In genomic region chr16:4944333-4945281, GRCh38 we compare ENCODE assay signal across 8 cellular contexts. TPM values are rescaled to one million over a fixed set of nuclear protein-coding genes. Genes with fewer than 3 reads are reported as not detected.
A peak's percentile ranks its signal among the peaks of the same experiment; 100 is the strongest.
DNase-seq lines count a peak whose midpoint lies in the region; ATAC-seq and TF ChIP-seq lines count a peak whose summit lies in the region.

No MANE protein-coding gene starts in this region.

- ATAC-seq in body of pancreas: peak; percentile 89
- ATAC-seq in GM18858 (IDR thresholded peaks at IDR 0.05; ENCODE audit: unreplicated experiment): no peak

- H3K4me3 ChIP-seq in GM23248: peak overlapping the region; percentile 18; the same call in 1 of the 2 replicates
- H3K4me3 ChIP-seq in body of pancreas: no peak overlapping the region
- H3K4me3 ChIP-seq in stomach: no peak overlapping the region

- H2AFZ ChIP-seq in GM23248: no peak overlapping the region

- H3K79me2 ChIP-seq in GM23248 (ENCODE audit: insufficient read depth): no peaks in the 10 kb centered on the region

- H3K27ac ChIP-seq in GM23248 (peak overlapping the region; percentile 87), body of pancreas (peak overlapping the region; percentile 74 to 93 (median 82)), stomach (peak overlapping the region; percentile 66 to 87 (median 82))

- no peaks in the 10 kb centered on the region for H3K9me2 ChIP-seq in GM23248 (ENCODE audit: insufficient read depth)

- H3K36me3 ChIP-seq in GM23248 (ENCODE audit: low read depth): no peaks in the 10 kb centered on the region
- H3K36me3 ChIP-seq in body of pancreas (replicated peaks in 1 of 2; ENCODE audit: insufficient read depth in 1 of 2, low read depth in 2 of 2): no peaks in the 10 kb centered on the region
- H3K36me3 ChIP-seq in stomach: no peaks in the 10 kb centered on the region

- in situ Hi-C loops in GM23248 (cut with MboI): no loop called here

- peak overlapping the region; percentile 60 for H3K4me2 ChIP-seq in GM23248 (ENCODE audit: unreplicated experiment)

- DNase-seq in GM23248 (peak; percentile 97), NCI-H2107 treated with DMSO at 0.1 percent for 48 hours (lab: John Stamatoyannopoulos, UW; ENCODE audit: unreplicated experiment) (peak; percentile 69), body of pancreas (peak; percentile 90 to 97 (median 93)), islet precursor cell (peak; percentile 98), stomach (peak; percentile 94), midbrain (lab: John Stamatoyannopoulos, UW) (no peak)
- no peak for DNase-seq in activated T-cell treated with anti-CD3 and anti-CD28 coated beads, Interleukin-2, amount 50 U/mL, for 48 hours

- intact Hi-C loops in body of pancreas (cut with DNase I): no loop called here
- intact Hi-C loops in stomach (cut with DNase I; ENCODE audit: low total_unique reads): no loop called here

- H3K9me3 ChIP-seq in GM23248 (ENCODE audit: low read depth) (no peaks in the 10 kb centered on the region), body of pancreas (no peaks in the 10 kb centered on the region), stomach (no peaks in the 10 kb centered on the region)

- WGBS in GM23248 (ENCODE audit: low coverage in 1 of 2, low lambda C conversion rate in 2 of 2, missing lambda C conversion rate in 2 of 2), 2 experiments: 14 to 17% methylated on average over 18 to 20 of the region's 20 CpGs
- 32 to 33% methylated on average over 7 to 20 of the region's 20 CpGs for WGBS in body of pancreas, 2 donors
- WGBS in stomach, 5 donors: 14 to 27% (median 24%) methylated on average over 15 to 20 of the region's 20 CpGs

- peak overlapping the region; percentile 42; the same call in 1 of the 2 replicates for H3K9ac ChIP-seq in GM23248

- H3K4me1 ChIP-seq in GM23248 (ENCODE audit: insufficient read depth) (peaks cover 38% of the 10 kb centered on the region), body of pancreas (peaks cover 39% of the 10 kb centered on the region), stomach (peaks cover 38 to 57% (median 48%) of the 10 kb centered on the region in 4 donors)

- H3K27me3 ChIP-seq in GM23248 (replicated peaks; ENCODE audit: insufficient read depth) (no peaks in the 10 kb centered on the region), body of pancreas (no peaks in the 10 kb centered on the region), stomach (no peaks in the 10 kb centered on the region)

- TF ChIP-seq POLR2A in body of pancreas (IDR thresholded peaks at IDR 0.05): peak in 1 of 3 donors; percentile 16
- no peak for TF ChIP-seq POLR2A in stomach (IDR thresholded peaks at IDR 0.05)

- no peak for TF ChIP-seq EP300 in stomach (IDR thresholded peaks at IDR 0.05)

- TF ChIP-seq CTCF in body of pancreas (IDR thresholded peaks at IDR 0.05) (no peak), stomach (IDR thresholded peaks at IDR 0.05) (no peak)

- H3F3A ChIP-seq in GM23248 (ENCODE audit: insufficient read depth): peaks cover 26% of the 10 kb centered on the region

- no peaks in the 10 kb centered on the region for H4K20me1 ChIP-seq in GM23248 (ENCODE audit: insufficient read depth)

RNA-seq across cellular contexts. Expression of gene PPL, which starts 7.7 kb away (rescaled TPM):
- 1.2 and 1.9 TPM in 2 replicates for total RNA-seq in GM23248 (2014; rRNA removed; shearing (Covaris generic))
- 0.94 and 1.7 TPM in 2 replicates for polyA plus RNA-seq in GM23248 (2016; fragmentation: Nextera tagmentation; extraction: Ambion mirVana)
- 10 to 100 TPM; 20.2 to 26.0 TPM for total RNA-seq in body of pancreas
- total RNA-seq in stomach: 10 to 100 TPM; 11.4 to 98.8 (median 31.6) TPM
- polyA plus RNA-seq in stomach: 10 to 100 TPM in 2 of 3 donors, 1 to 10 TPM in 1; 5.8 to 96.8 (median 10.7) TPM

RNA-seq across cellular contexts. Expression of gene SEC14L5, which starts 13.5 kb away (rescaled TPM):
- total RNA-seq in GM23248 (2014; rRNA removed; shearing (Covaris generic)): not detected in 2 replicates
- polyA plus RNA-seq in GM23248 (2016; fragmentation: Nextera tagmentation; extraction: Ambion mirVana) (not detected in 2 replicates), stomach (under 1 TPM; 0.15 to 0.33 (median 0.19) TPM)
- total RNA-seq in body of pancreas (under 1 TPM in 1 of 2 donors, not detected in 1; 0.26 TPM), stomach (10 to 100 TPM in 1 of 5 donors, under 1 TPM in 2, not detected in 2; 0.43 to 30.3 (median 0.55) TPM)

Comparison
In these comparisons a context has a peak if more than half of its experiments do, and no peak if none do; other contexts are left out.
1. DNase-seq: peak in GM23248 (single experiment), NCI-H2107 treated with DMSO at 0.1 percent for 48 hours (single experiment), body of pancreas (4 of 4), islet precursor cell (single experiment) and stomach (single experiment); none in midbrain (single experiment) and activated T-cell treated with anti-CD3 and anti-CD28 coated beads, Interleukin-2, amount 50 U/mL, for 48 hours (0 of 2).
2. Peak in every context shown above with its lines, with median percentiles within 50 percentile points of each other: H3K27ac ChIP-seq.